In genomic region chr2:86241611-86242010, GRCh38 we compare ENCODE assay signal across 1 cellular context.
TF ChIP-seq lines count a peak whose summit lies in the region.

No MANE protein-coding gene starts in this region.

TF ChIP-seq in IMR-90, 13 proteins besides CTCF, POLR2A, EP300 and RAD21:
- TF ChIP-seq CHD1 (IDR thresholded peaks at IDR 0.05; ENCODE audit: low read depth, low read length) (no peak), SMC3 (IDR thresholded peaks at IDR 0.05; ENCODE audit: low read depth, low read length) (no peak)
